Comparison of ENCODE assay signal across 1 cellular context in the genomic region with DNA sequence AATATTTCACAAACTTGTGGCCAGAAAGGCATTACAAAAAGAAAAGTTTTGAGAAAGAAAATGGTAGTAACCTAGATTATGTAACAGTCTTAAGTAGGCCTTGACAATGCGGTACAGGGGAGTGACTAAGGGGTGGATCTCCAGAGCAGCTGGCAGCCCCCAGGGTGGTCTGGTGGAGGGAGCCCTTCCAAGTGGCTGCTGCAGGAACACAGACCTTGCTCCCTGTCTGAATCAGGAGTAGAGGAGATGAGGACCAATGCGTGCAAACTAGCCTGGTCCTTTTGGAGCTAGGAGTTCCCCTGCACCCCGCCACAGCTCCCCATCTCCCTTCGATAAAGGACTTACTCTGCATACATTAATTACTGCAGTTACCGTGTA.
TF ChIP-seq lines count a peak whose summit lies in the region.

No MANE protein-coding gene starts in this region.

TF ChIP-seq in HepG2, 621 proteins besides CTCF, POLR2A, EP300 and RAD21 (continued from another document):
- TF ChIP-seq ZNF260 (CRISPR knock-in tag; IDR thresholded peaks at IDR 0.05; ENCODE audit: borderline replicate concordance, low read depth) (no peak), PHF5A (CRISPR knock-in tag; IDR thresholded peaks at IDR 0.05; ENCODE audit: low read depth, unreplicated experiment) (no peak), GATAD2A (CRISPR knock-in tag; IDR thresholded peaks at IDR 0.05) (0 out of 2 replicates have a peak, but pooled peaks have one; percentile 6), ARID2 (CRISPR knock-in tag; IDR thresholded peaks at IDR 0.05; ENCODE audit: borderline replicate concordance) (no peak), ZNF546 (CRISPR knock-in tag; conservative IDR thresholded peaks at IDR 0.05) (no peak), ZNF556 (CRISPR knock-in tag; IDR thresholded peaks at IDR 0.05; ENCODE audit: borderline replicate concordance) (no peak), SAP130 (CRISPR knock-in tag; IDR thresholded peaks at IDR 0.05; ENCODE audit: low read depth) (peak; percentile 7; the same call in 1 of the 2 replicates), ZNF839 (CRISPR knock-in tag; IDR thresholded peaks at IDR 0.05; ENCODE audit: borderline replicate concordance) (no peak), ZNF777 (CRISPR knock-in tag; IDR thresholded peaks at IDR 0.05) (no peak), ZNF549 (CRISPR knock-in tag; IDR thresholded peaks at IDR 0.05) (no peak), ZNF496 (CRISPR knock-in tag; IDR thresholded peaks at IDR 0.05; ENCODE audit: insufficient replicate concordance) (no peak), RBM22 (optimal IDR thresholded peaks at IDR 0.05; ENCODE audit: low read length) (peak; percentile 63), CBX5 (CRISPR knock-in tag; IDR thresholded peaks at IDR 0.05; ENCODE audit: borderline replicate concordance) (no peak), ZFP37 (CRISPR knock-in tag; IDR thresholded peaks at IDR 0.05; ENCODE audit: borderline replicate concordance) (no peak), JARID2 (CRISPR knock-in tag; IDR thresholded peaks at IDR 0.05; ENCODE audit: insufficient replicate concordance) (no peak), TEAD3 (CRISPR knock-in tag; optimal IDR thresholded peaks at IDR 0.05; ENCODE audit: borderline replicate concordance) (peak; percentile 5), ZSCAN12 (CRISPR knock-in tag; IDR thresholded peaks at IDR 0.05) (no peak), HES4 (CRISPR knock-in tag; IDR thresholded peaks at IDR 0.05; ENCODE audit: borderline replicate concordance) (no peak), ZNF674 (CRISPR knock-in tag; IDR thresholded peaks at IDR 0.05; ENCODE audit: low read depth) (no peak), ERF (CRISPR knock-in tag; IDR thresholded peaks at IDR 0.05) (no peak), SALL1 (CRISPR knock-in tag; IDR thresholded peaks at IDR 0.05) (peak; percentile 45), CCDC6 (CRISPR knock-in tag; IDR thresholded peaks at IDR 0.05) (no peak), ZBTB38 (CRISPR knock-in tag; IDR thresholded peaks at IDR 0.05) (peak; percentile 61; the same call in 1 of the 2 replicates), AHR (CRISPR knock-in tag; IDR thresholded peaks at IDR 0.05) (no peak), SRY (CRISPR knock-in tag; IDR thresholded peaks at IDR 0.05) (no peak), BRD4 (CRISPR knock-in tag; IDR thresholded peaks at IDR 0.05) (no peak)
- TF ChIP-seq, protein P1, sequence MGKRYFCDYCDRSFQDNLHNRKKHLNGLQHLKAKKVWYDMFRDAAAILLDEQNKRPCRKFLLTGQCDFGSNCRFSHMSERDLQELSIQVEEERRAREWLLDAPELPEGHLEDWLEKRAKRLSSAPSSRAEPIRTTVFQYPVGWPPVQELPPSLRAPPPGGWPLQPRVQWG (CRISPR knock-in tag; IDR thresholded peaks at IDR 0.05; ENCODE audit: borderline replicate concordance, low read depth): no peak
- TF ChIP-seq, protein P2, sequence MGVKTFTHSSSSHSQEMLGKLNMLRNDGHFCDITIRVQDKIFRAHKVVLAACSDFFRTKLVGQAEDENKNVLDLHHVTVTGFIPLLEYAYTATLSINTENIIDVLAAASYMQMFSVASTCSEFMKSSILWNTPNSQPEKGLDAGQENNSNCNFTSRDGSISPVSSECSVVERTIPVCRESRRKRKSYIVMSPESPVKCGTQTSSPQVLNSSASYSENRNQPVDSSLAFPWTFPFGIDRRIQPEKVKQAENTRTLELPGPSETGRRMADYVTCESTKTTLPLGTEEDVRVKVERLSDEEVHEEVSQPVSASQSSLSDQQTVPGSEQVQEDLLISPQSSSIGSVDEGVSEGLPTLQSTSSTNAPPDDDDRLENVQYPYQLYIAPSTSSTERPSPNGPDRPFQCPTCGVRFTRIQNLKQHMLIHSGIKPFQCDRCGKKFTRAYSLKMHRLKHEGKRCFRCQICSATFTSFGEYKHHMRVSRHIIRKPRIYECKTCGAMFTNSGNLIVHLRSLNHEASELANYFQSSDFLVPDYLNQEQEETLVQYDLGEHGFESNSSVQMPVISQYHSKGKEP (CRISPR knock-in tag; IDR thresholded peaks at IDR 0.05): no peak
- TF ChIP-seq, protein P3, sequence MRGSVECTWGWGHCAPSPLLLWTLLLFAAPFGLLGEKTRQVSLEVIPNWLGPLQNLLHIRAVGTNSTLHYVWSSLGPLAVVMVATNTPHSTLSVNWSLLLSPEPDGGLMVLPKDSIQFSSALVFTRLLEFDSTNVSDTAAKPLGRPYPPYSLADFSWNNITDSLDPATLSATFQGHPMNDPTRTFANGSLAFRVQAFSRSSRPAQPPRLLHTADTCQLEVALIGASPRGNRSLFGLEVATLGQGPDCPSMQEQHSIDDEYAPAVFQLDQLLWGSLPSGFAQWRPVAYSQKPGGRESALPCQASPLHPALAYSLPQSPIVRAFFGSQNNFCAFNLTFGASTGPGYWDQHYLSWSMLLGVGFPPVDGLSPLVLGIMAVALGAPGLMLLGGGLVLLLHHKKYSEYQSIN (CRISPR knock-in tag; IDR thresholded peaks at IDR 0.05; ENCODE audit: borderline replicate concordance): no peak
- TF ChIP-seq, protein P4, sequence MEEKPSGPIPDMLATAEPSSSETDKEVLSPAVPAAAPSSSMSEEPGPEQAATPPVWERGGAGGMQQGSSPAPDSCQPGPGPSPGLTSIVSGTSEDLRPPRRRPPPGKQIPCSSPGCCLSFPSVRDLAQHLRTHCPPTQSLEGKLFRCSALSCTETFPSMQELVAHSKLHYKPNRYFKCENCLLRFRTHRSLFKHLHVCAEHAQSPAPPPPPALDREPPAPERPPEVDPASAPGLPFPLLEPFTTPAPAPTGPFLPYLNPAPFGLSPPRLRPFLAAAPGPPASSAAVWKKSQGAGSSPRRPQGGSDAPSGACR (CRISPR knock-in tag; IDR thresholded peaks at IDR 0.05): no peak
- TF ChIP-seq, protein P5, sequence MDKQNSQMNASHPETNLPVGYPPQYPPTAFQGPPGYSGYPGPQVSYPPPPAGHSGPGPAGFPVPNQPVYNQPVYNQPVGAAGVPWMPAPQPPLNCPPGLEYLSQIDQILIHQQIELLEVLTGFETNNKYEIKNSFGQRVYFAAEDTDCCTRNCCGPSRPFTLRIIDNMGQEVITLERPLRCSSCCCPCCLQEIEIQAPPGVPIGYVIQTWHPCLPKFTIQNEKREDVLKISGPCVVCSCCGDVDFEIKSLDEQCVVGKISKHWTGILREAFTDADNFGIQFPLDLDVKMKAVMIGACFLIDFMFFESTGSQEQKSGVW (CRISPR knock-in tag; IDR thresholded peaks at IDR 0.05; ENCODE audit: borderline replicate concordance): no peak
- TF ChIP-seq, protein P6, sequence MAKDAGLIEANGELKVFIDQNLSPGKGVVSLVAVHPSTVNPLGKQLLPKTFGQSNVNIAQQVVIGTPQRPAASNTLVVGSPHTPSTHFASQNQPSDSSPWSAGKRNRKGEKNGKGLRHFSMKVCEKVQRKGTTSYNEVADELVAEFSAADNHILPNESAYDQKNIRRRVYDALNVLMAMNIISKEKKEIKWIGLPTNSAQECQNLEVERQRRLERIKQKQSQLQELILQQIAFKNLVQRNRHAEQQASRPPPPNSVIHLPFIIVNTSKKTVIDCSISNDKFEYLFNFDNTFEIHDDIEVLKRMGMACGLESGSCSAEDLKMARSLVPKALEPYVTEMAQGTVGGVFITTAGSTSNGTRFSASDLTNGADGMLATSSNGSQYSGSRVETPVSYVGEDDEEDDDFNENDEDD (CRISPR knock-in tag; IDR thresholded peaks at IDR 0.05; ENCODE audit: borderline replicate concordance): no peak
